Comparison of ENCODE assay signal across 20 cellular contexts in genomic region chr18:5475252-5475651, GRCh38.
DNase-seq lines count a peak whose midpoint lies in the region; ATAC-seq and TF ChIP-seq lines count a peak whose summit lies in the region.
"Had no signal": no experiment of that assay in that cellular context is flagged by ENCODE, and none has a peak within 500 bp of the region (broad histone marks: within the 10 kb centered on the region; RNA-seq: fewer than 3 reads in every experiment).

No MANE protein-coding gene starts in this region.

- H3K4me3 Mint-ChIP-seq in dendritic cell treated with granulocyte-macrophage colony-stimulating factor and Interleukin-4, amounts not matched to agents 40 ng/mL and 50 ng/mL, for 4 days, result no peak overlapping the region
- H3K4me3 Mint-ChIP-seq in activated T-cell treated with anti-CD3 and anti-CD28 coated beads, Interleukin-2, amount 50 U/mL, for 4 hours, result no peak overlapping the region
- H3K4me3 Mint-ChIP-seq: activated B cell treated with CpG ODN at 0.5 μM for 24 hours; CD4-positive, CD25-positive, alpha-beta regulatory T cell; HFFc6; IgD-negative memory B cell; T-helper 17 cell had no signal

- H3K27me3 Mint-ChIP-seq in dendritic cell treated with granulocyte-macrophage colony-stimulating factor and Interleukin-4, amounts not matched to agents 40 ng/mL and 50 ng/mL, for 4 days, result no peaks in the 10 kb centered on the region
- H3K27me3 Mint-ChIP-seq in activated T-cell treated with anti-CD3 and anti-CD28 coated beads, Interleukin-2, amount 50 U/mL, for 4 hours (ENCODE audit: low read depth), result peaks cover 5% of the 10 kb centered on the region

- H3K9me3 Mint-ChIP-seq in dendritic cell treated with granulocyte-macrophage colony-stimulating factor and Interleukin-4, amounts not matched to agents 40 ng/mL and 50 ng/mL, for 4 days, result no peaks in the 10 kb centered on the region
- H3K9me3 Mint-ChIP-seq in activated T-cell treated with anti-CD3 and anti-CD28 coated beads, Interleukin-2, amount 50 U/mL, for 4 hours, result no peaks in the 10 kb centered on the region
- H3K9me3 Mint-ChIP-seq: activated B cell treated with CpG ODN at 0.5 μM for 24 hours; CD4-positive, CD25-positive, alpha-beta regulatory T cell had no signal

- no peak overlapping the region for H3K27ac ChIP-seq in smooth muscle cell (ENCODE audit: low read depth)
- H3K27ac ChIP-seq: thyroid gland had no signal

- intact Hi-C loops in Right ventricle myocardium superior (cut with DNase I) (no loop called here), cardiac septum (cut with DNase I) (no loop called here)
- intact Hi-C loops in dendritic cell treated with granulocyte-macrophage colony-stimulating factor and Interleukin-4, amounts not matched to agents 40 ng/mL and 50 ng/mL, for 4 days (cut with micrococcal nuclease), result loop anchor here (5.0 kb wide), 1 partner anchor 37 kb away; no protein-coding TSS in a partner anchor

- H3K36me3 Mint-ChIP-seq in dendritic cell treated with granulocyte-macrophage colony-stimulating factor and Interleukin-4, amounts not matched to agents 40 ng/mL and 50 ng/mL, for 4 days (ENCODE audit: low read depth), result peaks cover 42% of the 10 kb centered on the region
- H3K36me3 Mint-ChIP-seq in activated T-cell treated with anti-CD3 and anti-CD28 coated beads, Interleukin-2, amount 50 U/mL, for 4 hours (ENCODE audit: insufficient read depth), result no peaks in the 10 kb centered on the region
- H3K36me3 Mint-ChIP-seq: CD4-positive, CD25-positive, alpha-beta regulatory T cell; IgD-negative memory B cell had no signal

- H3K4me3 ChIP-seq in smooth muscle cell, result no peak overlapping the region
- H3K4me3 ChIP-seq: thyroid gland had no signal

- H4K20me1 ChIP-seq in smooth muscle cell (ENCODE audit: low read depth), result no peaks in the 10 kb centered on the region

- H3K79me2 ChIP-seq in smooth muscle cell (ENCODE audit: low read depth), result no peaks in the 10 kb centered on the region

- H3K9ac ChIP-seq in smooth muscle cell (ENCODE audit: low read depth), result no peak overlapping the region

- DNase-seq in Right ventricle myocardium superior (no peak), cardiac septum (ENCODE audit: low spot score) (no peak), medulla oblongata (ENCODE audit: extremely low spot score) (peak; percentile 64), GM19240 (ENCODE audit: insufficient read length, low spot score) (no peak), T-helper 2 cell (no peak), smooth muscle cell (lab: John Stamatoyannopoulos, UW; ENCODE audit: unreplicated experiment) (no peak)
- DNase-seq in activated T-cell treated with anti-CD3 and anti-CD28 coated beads, Interleukin-2, amount 50 U/mL, for 4 hours, result no peak
- DNase-seq: 8988T; activated B cell treated with CpG ODN at 0.5 μM for 24 hours; activated CD8-positive, alpha-beta memory T cell treated with anti-CD3 and anti-CD28 coated beads for 24 hours; CD4-positive, CD25-positive, alpha-beta regulatory T cell; central memory CD4-positive, alpha-beta T cell; HFFc6; NCI-H1105; NCI-H774; small intestine; T-helper 17 cell; thyroid gland had no signal

- no peaks in the 10 kb centered on the region for H3K9me3 ChIP-seq in smooth muscle cell (replicated peaks; ENCODE audit: low read depth)
- H3K9me3 ChIP-seq: thyroid gland had no signal

- TF ChIP-seq CTCF in smooth muscle cell (IDR thresholded peaks at IDR 0.05; ENCODE audit: borderline replicate concordance, insufficient read depth, poor library complexity, severe bottlenecking), result no peak

- whole genome bisulfite sequencing in smooth muscle cell (ENCODE audit: low lambda C conversion rate), result 56% methylated on average over 7 of the region's 7 CpGs

- no peaks in the 10 kb centered on the region for H3K36me3 ChIP-seq in smooth muscle cell (ENCODE audit: low read depth)
- H3K36me3 ChIP-seq: thyroid gland had no signal

- H3K4me1 ChIP-seq in smooth muscle cell (ENCODE audit: low read depth), result peaks cover 7% of the 10 kb centered on the region

- H3F3A ChIP-seq in smooth muscle cell (ENCODE audit: low read depth), result no peaks in the 10 kb centered on the region

- peak overlapping the region; percentile 35 for H3K27ac Mint-ChIP-seq in dendritic cell treated with granulocyte-macrophage colony-stimulating factor and Interleukin-4, amounts not matched to agents 40 ng/mL and 50 ng/mL, for 4 days
- H3K27ac Mint-ChIP-seq: activated B cell treated with CpG ODN at 0.5 μM for 24 hours; CD4-positive, CD25-positive, alpha-beta regulatory T cell; HFFc6; IgD-negative memory B cell; T-helper 17 cell had no signal

- H2AFZ ChIP-seq in smooth muscle cell (ENCODE audit: low read depth), result no peak overlapping the region

- peaks cover 36% of the 10 kb centered on the region for H3K4me1 Mint-ChIP-seq in dendritic cell treated with granulocyte-macrophage colony-stimulating factor and Interleukin-4, amounts not matched to agents 40 ng/mL and 50 ng/mL, for 4 days (ENCODE audit: low read depth)
- H3K4me1 Mint-ChIP-seq in activated T-cell treated with anti-CD3 and anti-CD28 coated beads, Interleukin-2, amount 50 U/mL, for 4 hours (ENCODE audit: low read depth), result no peaks in the 10 kb centered on the region
- H3K4me1 Mint-ChIP-seq: activated B cell treated with CpG ODN at 0.5 μM for 24 hours, IgD-negative memory B cell, T-helper 17 cell had no signal

- ATAC-seq in Right ventricle myocardium superior (ENCODE audit: poor library complexity), result peak; percentile 51
- ATAC-seq in activated T-cell treated with anti-CD3 and anti-CD28 coated beads, Interleukin-2, amount 50 U/mL, for 4 hours, result no peak
- ATAC-seq: T-helper 17 cell had no signal

- H3K27me3 ChIP-seq in smooth muscle cell (ENCODE audit: low read depth), result no peaks in the 10 kb centered on the region
- H3K27me3 ChIP-seq: thyroid gland had no signal

- H3K4me2 ChIP-seq in smooth muscle cell, result no peak overlapping the region
